In genomic region chr12:99768758-99769157, GRCh38 we compare ENCODE assay signal across 36 cellular contexts.
"Had no signal": no experiment of that assay in that cellular context is flagged by ENCODE, and none has a peak within 500 bp of the region (broad histone marks: within the 10 kb centered on the region; RNA-seq: fewer than 3 reads in every experiment).

No MANE protein-coding gene starts in this region.

- H3K9me3 ChIP-seq: adrenal gland, ascending aorta, body of pancreas, breast epithelium had no signal

- H3K36me3 Mint-ChIP-seq: activated naive CD4-positive, alpha-beta T cell treated with anti-CD3 and anti-CD28 coated beads, Interleukin-2, amount 10 ng/mL, durations not matched to agents 7 days and 5 days; activated naive CD4-positive, alpha-beta T cell treated with anti-CD3 and anti-CD28 coated beads, Interleukin-2, amount 50 U/mL, for 24 hours; activated naive CD4-positive, alpha-beta T cell treated with anti-CD3 and anti-CD28 coated beads, Interleukin-2, amount 50 U/mL, for 72 hours; activated naive CD8-positive, alpha-beta T cell; activated naive CD8-positive, alpha-beta T cell treated with anti-CD3 and anti-CD28 coated beads for 36 hours; activated naive CD8-positive, alpha-beta T cell treated with anti-CD3 and anti-CD28 coated beads, Interleukin-2, amount 10 ng/mL, durations not matched to agents 7 days and 5 days had no signal

- H3K9me3 Mint-ChIP-seq: activated naive CD4-positive, alpha-beta T cell treated with anti-CD3 and anti-CD28 coated beads for 36 hours; activated naive CD4-positive, alpha-beta T cell treated with anti-CD3 and anti-CD28 coated beads, Interleukin-2, amount 10 ng/mL, durations not matched to agents 7 days and 5 days; activated naive CD4-positive, alpha-beta T cell treated with anti-CD3 and anti-CD28 coated beads, Interleukin-2, amount 50 U/mL, for 24 hours; activated naive CD8-positive, alpha-beta T cell treated with anti-CD3 and anti-CD28 coated beads for 36 hours; activated naive CD8-positive, alpha-beta T cell treated with anti-CD3 and anti-CD28 coated beads, Interleukin-2, amount 10 ng/mL, durations not matched to agents 7 days and 5 days; activated naive CD8-positive, alpha-beta T cell treated with anti-CD3 and anti-CD28 coated beads, Interleukin-2, amount 50 U/mL, for 24 hours; activated T-helper 1 cell treated with anti-CD3 and anti-CD28 coated beads, Interleukin-12 subunit alpha, Interleukin-12 subunit beta, Interleukin-2, Interleukin-4 antibody, amounts not matched to agents 30 ng/mL and 10 ng/mL and 1 ng/mL, durations not matched to agents 14 hours and 24 hours and 36 hours; activated T-helper 17 cell treated with anti-CD3 and anti-CD28 coated beads, Interleukin-2, amount 50 U/mL, for 72 hours; activated T-helper 2 cell treated with anti-CD3 and anti-CD28 coated beads, Interferon-gamma antibody, Interleukin-2, Interleukin-4, amounts not matched to agents 10 μg/mL and 5 μg/mL and 100 μg/mL, durations not matched to agents 14 hours and 24 hours and 36 hours; central memory CD8-positive, alpha-beta T cell had no signal

- H3K4me3 ChIP-seq: adrenal gland, ascending aorta, body of pancreas, breast epithelium, cardiac muscle cell had no signal

- H3K27ac Mint-ChIP-seq: activated naive CD4-positive, alpha-beta T cell treated with anti-CD3 and anti-CD28 coated beads for 36 hours; activated naive CD4-positive, alpha-beta T cell treated with anti-CD3 and anti-CD28 coated beads, Interleukin-2, amount 10 ng/mL, durations not matched to agents 7 days and 5 days; activated naive CD4-positive, alpha-beta T cell treated with anti-CD3 and anti-CD28 coated beads, Interleukin-2, amount 50 U/mL, for 24 hours; activated naive CD4-positive, alpha-beta T cell treated with anti-CD3 and anti-CD28 coated beads, Interleukin-2, amount 50 U/mL, for 72 hours; activated naive CD8-positive, alpha-beta T cell; activated naive CD8-positive, alpha-beta T cell treated with anti-CD3 and anti-CD28 coated beads for 36 hours; activated naive CD8-positive, alpha-beta T cell treated with anti-CD3 and anti-CD28 coated beads, Interleukin-2, amount 10 ng/mL, durations not matched to agents 7 days and 5 days; activated naive CD8-positive, alpha-beta T cell treated with anti-CD3 and anti-CD28 coated beads, Interleukin-2, amount 50 U/mL, for 24 hours; activated T-cell treated with anti-CD3 and anti-CD28 coated beads, Interleukin-2, amount 50 U/mL, for 72 hours; activated T-helper 1 cell treated with anti-CD3 and anti-CD28 coated beads, Interleukin-12 subunit alpha, Interleukin-12 subunit beta, Interleukin-2, Interleukin-4 antibody, amounts not matched to agents 30 ng/mL and 10 ng/mL and 1 ng/mL, durations not matched to agents 14 hours and 24 hours and 36 hours; activated T-helper 17 cell treated with anti-CD3 and anti-CD28 coated beads, Interleukin-2, amount 50 U/mL, for 72 hours; activated T-helper 2 cell treated with anti-CD3 and anti-CD28 coated beads, Interferon-gamma antibody, Interleukin-2, Interleukin-4, amounts not matched to agents 10 μg/mL and 5 μg/mL and 100 μg/mL, durations not matched to agents 14 hours and 24 hours and 36 hours had no signal

- H3K36me3 ChIP-seq: adrenal gland, ascending aorta, brain microvascular endothelial cell, breast epithelium, cardiac muscle cell had no signal

- H3K4me3 Mint-ChIP-seq: activated naive CD4-positive, alpha-beta T cell treated with anti-CD3 and anti-CD28 coated beads for 36 hours; activated naive CD4-positive, alpha-beta T cell treated with anti-CD3 and anti-CD28 coated beads, Interleukin-2, amount 10 ng/mL, durations not matched to agents 7 days and 5 days; activated naive CD4-positive, alpha-beta T cell treated with anti-CD3 and anti-CD28 coated beads, Interleukin-2, amount 50 U/mL, for 24 hours; activated naive CD8-positive, alpha-beta T cell; activated naive CD8-positive, alpha-beta T cell treated with anti-CD3 and anti-CD28 coated beads for 36 hours; activated naive CD8-positive, alpha-beta T cell treated with anti-CD3 and anti-CD28 coated beads, Interleukin-2, amount 10 ng/mL, durations not matched to agents 7 days and 5 days; activated naive CD8-positive, alpha-beta T cell treated with anti-CD3 and anti-CD28 coated beads, Interleukin-2, amount 50 U/mL, for 24 hours; activated T-cell treated with anti-CD3 and anti-CD28 coated beads, Interleukin-2, amount 50 U/mL, for 4 hours; activated T-cell treated with anti-CD3 and anti-CD28 coated beads, Interleukin-2, amount 50 U/mL, for 72 hours; activated T-helper 1 cell treated with anti-CD3 and anti-CD28 coated beads, Interleukin-12 subunit alpha, Interleukin-12 subunit beta, Interleukin-2, Interleukin-4 antibody, amounts not matched to agents 30 ng/mL and 10 ng/mL and 1 ng/mL, durations not matched to agents 14 hours and 24 hours and 36 hours; activated T-helper 17 cell treated with anti-CD3 and anti-CD28 coated beads, Interleukin-2, amount 50 U/mL, for 72 hours; brain; central memory CD8-positive, alpha-beta T cell had no signal

- H3K27me3 Mint-ChIP-seq: activated naive CD4-positive, alpha-beta T cell treated with anti-CD3 and anti-CD28 coated beads, Interleukin-2, amount 10 ng/mL, durations not matched to agents 7 days and 5 days; activated naive CD4-positive, alpha-beta T cell treated with anti-CD3 and anti-CD28 coated beads, Interleukin-2, amount 50 U/mL, for 24 hours; activated naive CD8-positive, alpha-beta T cell; activated naive CD8-positive, alpha-beta T cell treated with anti-CD3 and anti-CD28 coated beads for 36 hours; activated naive CD8-positive, alpha-beta T cell treated with anti-CD3 and anti-CD28 coated beads, Interleukin-2, amount 10 ng/mL, durations not matched to agents 7 days and 5 days; activated naive CD8-positive, alpha-beta T cell treated with anti-CD3 and anti-CD28 coated beads, Interleukin-2, amount 50 U/mL, for 24 hours; activated T-helper 17 cell treated with anti-CD3 and anti-CD28 coated beads, Interleukin-2, amount 50 U/mL, for 72 hours; brain; central memory CD8-positive, alpha-beta T cell had no signal

- H3K4me1 Mint-ChIP-seq: activated naive CD4-positive, alpha-beta T cell treated with anti-CD3 and anti-CD28 coated beads, Interleukin-2, amount 10 ng/mL, durations not matched to agents 7 days and 5 days; activated naive CD4-positive, alpha-beta T cell treated with anti-CD3 and anti-CD28 coated beads, Interleukin-2, amount 50 U/mL, for 24 hours; activated naive CD8-positive, alpha-beta T cell treated with anti-CD3 and anti-CD28 coated beads for 36 hours; activated naive CD8-positive, alpha-beta T cell treated with anti-CD3 and anti-CD28 coated beads, Interleukin-2, amount 10 ng/mL, durations not matched to agents 7 days and 5 days; activated naive CD8-positive, alpha-beta T cell treated with anti-CD3 and anti-CD28 coated beads, Interleukin-2, amount 50 U/mL, for 24 hours; activated T-helper 17 cell treated with anti-CD3 and anti-CD28 coated beads, Interleukin-2, amount 50 U/mL, for 72 hours; central memory CD8-positive, alpha-beta T cell had no signal

- H3K4me1 ChIP-seq: body of pancreas, breast epithelium had no signal

- H3K27me3 ChIP-seq: adrenal gland, ascending aorta, body of pancreas, brain microvascular endothelial cell, breast epithelium, cardiac muscle cell had no signal

- DNase-seq: activated effector memory CD4-positive, alpha-beta T cell treated with anti-CD3 and anti-CD28 coated beads, Interleukin-2, amount 50 U/mL, for 16 hours; activated effector memory CD4-positive, alpha-beta T cell treated with Interleukin-2 at 50 U/mL for 16 hours; activated gamma-delta T cell; activated gamma-delta T cell treated with Interleukin-2 at 50 U/mL for 16 hours; activated naive CD4-positive, alpha-beta T cell; activated naive CD4-positive, alpha-beta T cell treated with anti-CD3 and anti-CD28 coated beads for 36 hours; activated naive CD4-positive, alpha-beta T cell treated with anti-CD3 and anti-CD28 coated beads, Interleukin-2, amount 10 ng/mL, durations not matched to agents 7 days and 5 days; activated naive CD4-positive, alpha-beta T cell treated with anti-CD3 and anti-CD28 coated beads, Interleukin-2, amount 50 U/mL, for 16 hours; activated naive CD4-positive, alpha-beta T cell treated with Interleukin-2 at 50 U/mL for 16 hours; activated naive CD8-positive, alpha-beta T cell treated with anti-CD3 and anti-CD28 coated beads for 36 hours; activated naive CD8-positive, alpha-beta T cell treated with anti-CD3 and anti-CD28 coated beads, Interleukin-2, amount 10 ng/mL, durations not matched to agents 7 days and 5 days; activated naive CD8-positive, alpha-beta T cell treated with anti-CD3 and anti-CD28 coated beads, Interleukin-2, amount 50 U/mL, for 24 hours; activated T-cell treated with anti-CD3 and anti-CD28 coated beads, Interleukin-2, amount 50 U/mL, for 4 hours; activated T-cell treated with anti-CD3 and anti-CD28 coated beads, Interleukin-2, amount 50 U/mL, for 48 hours; activated T-cell treated with anti-CD3 and anti-CD28 coated beads, Interleukin-2, amount 50 U/mL, for 72 hours; adrenal gland; amniotic stem cell; amygdala; anterior cingulate cortex; aorta; body of pancreas; brain microvascular endothelial cell; caudate nucleus; central memory CD4-positive, alpha-beta T cell; cerebellar nuclear complex had no signal

- ATAC-seq: activated naive CD4-positive, alpha-beta T cell treated with anti-CD3 and anti-CD28 coated beads, Interleukin-2, amount 50 U/mL, for 72 hours; activated naive CD8-positive, alpha-beta T cell treated with anti-CD3 and anti-CD28 coated beads, Interleukin-2, amount 50 U/mL, for 24 hours; activated T-cell treated with anti-CD3 and anti-CD28 coated beads, Interleukin-2, amount 50 U/mL, for 4 hours; activated T-cell treated with anti-CD3 and anti-CD28 coated beads, Interleukin-2, amount 50 U/mL, for 72 hours; activated T-helper 17 cell treated with anti-CD3 and anti-CD28 coated beads, Interleukin-2, amount 50 U/mL, for 72 hours; body of pancreas had no signal

- H3K27ac ChIP-seq: adrenal gland, ascending aorta, body of pancreas, brain microvascular endothelial cell, breast epithelium, cardiac muscle cell had no signal
